Comparison of ENCODE assay signal across 6 cellular contexts in the genomic region with DNA sequence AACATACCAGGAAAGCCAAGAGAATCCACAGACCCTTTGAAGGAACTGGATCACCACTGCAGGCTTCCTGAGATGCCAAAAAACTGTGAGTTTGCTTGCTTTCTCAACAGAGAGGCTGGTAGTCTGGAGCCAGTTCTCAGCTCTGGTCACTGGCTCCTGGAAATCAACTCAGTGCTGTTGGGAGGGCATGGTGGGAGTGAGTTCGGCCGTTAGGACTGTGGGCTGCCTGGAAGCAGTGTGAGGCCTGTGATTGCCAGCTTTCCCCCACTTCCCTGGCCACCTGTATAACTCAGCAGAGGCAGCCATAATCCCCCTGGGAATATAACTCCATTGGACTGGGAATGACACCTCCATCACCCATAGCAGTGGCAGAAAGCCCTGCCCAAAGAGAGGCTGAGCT.
"Had no signal": no experiment of that assay in that cellular context is flagged by ENCODE, and none has a peak within 500 bp of the region (broad histone marks: within the 10 kb centered on the region; RNA-seq: fewer than 3 reads in every experiment).

No MANE protein-coding gene starts in this region.

- DNase-seq: H9, HCEC 1CT, KBM-7 had no signal

- H3K4me3 ChIP-seq: GM23338 had no signal

- H3K27ac ChIP-seq: HL-60 had no signal

- ATAC-seq: GM23338, HepG2 had no signal
